ENCODE assay signal across 1 cellular context in the genomic region with DNA sequence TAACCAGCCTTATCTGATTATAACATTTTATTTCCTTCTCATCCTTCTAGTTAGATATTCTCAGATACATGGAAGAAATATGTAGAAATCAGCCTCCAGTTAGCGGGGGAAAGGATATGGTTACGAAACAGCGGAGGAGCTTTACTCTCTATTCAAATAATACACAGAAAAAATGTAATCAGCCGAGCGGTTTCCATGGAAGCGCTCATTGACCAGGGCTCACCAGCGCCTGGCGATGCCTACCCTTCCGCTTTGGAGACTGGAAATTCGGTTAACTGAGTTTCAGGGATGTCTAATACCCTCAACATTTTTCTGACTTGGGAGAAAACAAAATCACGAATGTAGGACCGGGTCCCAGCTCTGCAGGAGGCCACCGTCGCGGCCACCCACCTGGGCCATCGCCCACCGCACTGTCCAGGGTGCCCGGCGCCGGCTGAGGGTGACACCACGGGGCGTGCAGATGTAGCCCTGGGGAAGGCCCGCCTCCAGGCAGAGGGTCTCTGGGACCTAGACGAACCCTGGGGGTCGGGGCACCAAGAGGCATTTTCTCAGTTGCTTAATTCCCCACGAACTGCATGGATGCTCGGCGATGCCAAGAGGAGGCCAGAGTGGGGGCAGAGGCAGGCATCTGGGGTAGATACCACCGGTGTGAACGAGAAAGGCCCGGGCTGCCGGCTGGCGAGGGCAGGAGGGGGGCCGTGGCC.
TF ChIP-seq lines count a peak whose summit lies in the region.

No MANE protein-coding gene starts in this region.

TF ChIP-seq in H1, 55 proteins besides CTCF, POLR2A, EP300 and RAD21:
- no peak for TF ChIP-seq MAFK (IDR thresholded peaks at IDR 0.05; ENCODE audit: low read depth, low read length)
- TF ChIP-seq, protein P1, sequence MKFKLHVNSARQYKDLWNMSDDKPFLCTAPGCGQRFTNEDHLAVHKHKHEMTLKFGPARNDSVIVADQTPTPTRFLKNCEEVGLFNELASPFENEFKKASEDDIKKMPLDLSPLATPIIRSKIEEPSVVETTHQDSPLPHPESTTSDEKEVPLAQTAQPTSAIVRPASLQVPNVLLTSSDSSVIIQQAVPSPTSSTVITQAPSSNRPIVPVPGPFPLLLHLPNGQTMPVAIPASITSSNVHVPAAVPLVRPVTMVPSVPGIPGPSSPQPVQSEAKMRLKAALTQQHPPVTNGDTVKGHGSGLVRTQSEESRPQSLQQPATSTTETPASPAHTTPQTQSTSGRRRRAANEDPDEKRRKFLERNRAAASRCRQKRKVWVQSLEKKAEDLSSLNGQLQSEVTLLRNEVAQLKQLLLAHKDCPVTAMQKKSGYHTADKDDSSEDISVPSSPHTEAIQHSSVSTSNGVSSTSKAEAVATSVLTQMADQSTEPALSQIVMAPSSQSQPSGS (IDR thresholded peaks at IDR 0.05; ENCODE audit: low read length), result no peak
- no peak for TF ChIP-seq ASH2L (IDR thresholded peaks at IDR 0.05; ENCODE audit: low read length)
- TF ChIP-seq TAF1 (IDR thresholded peaks at IDR 0.05; ENCODE audit: low read depth, low read length), result no peak
- no peak for TF ChIP-seq EGR1 (IDR thresholded peaks at IDR 0.05; ENCODE audit: borderline replicate concordance, low read depth, low read length)
